1 cellular context compared by ENCODE assay signal in genomic region chr19:6516018-6516658, GRCh38.
TF ChIP-seq lines count a peak whose summit lies in the region.

No MANE protein-coding gene starts in this region.

TF ChIP-seq in IMR-90, 13 proteins besides CTCF, POLR2A, EP300 and RAD21:
- TF ChIP-seq NFE2L2 (IDR thresholded peaks at IDR 0.05; ENCODE audit: low read depth, low read length) (no peak), SMC3 (IDR thresholded peaks at IDR 0.05; ENCODE audit: low read depth, low read length) (no peak), RCOR1 (IDR thresholded peaks at IDR 0.05; ENCODE audit: insufficient replicate concordance, low read length) (no peak), MXI1 (IDR thresholded peaks at IDR 0.05; ENCODE audit: borderline replicate concordance, low read depth, low read length) (no peak), ELK1 (IDR thresholded peaks at IDR 0.05; ENCODE audit: borderline replicate concordance, low read depth, low read length) (no peak), BHLHE40 (IDR thresholded peaks at IDR 0.05; ENCODE audit: low read depth, low read length) (no peak), CHD1 (IDR thresholded peaks at IDR 0.05; ENCODE audit: low read depth, low read length) (no peak), MAFK (IDR thresholded peaks at IDR 0.05; ENCODE audit: low read depth, low read length) (no peak), CEBPB (IDR thresholded peaks at IDR 0.05; ENCODE audit: low read depth, low read length) (no peak), USF2 (IDR thresholded peaks at IDR 0.05; ENCODE audit: low read depth, low read length) (no peak)
